ENCODE assay signal across 12 cellular contexts in genomic region chr9:138060881-138061280, GRCh38.
"Had no signal": no experiment of that assay in that cellular context is flagged by ENCODE, and none has a peak within 500 bp of the region (broad histone marks: within the 10 kb centered on the region; RNA-seq: fewer than 3 reads in every experiment).

No MANE protein-coding gene starts in this region.

- H3K9me3 ChIP-seq: mucosa of descending colon, right atrium auricular region had no signal

- H3K4me1 ChIP-seq: foreskin keratinocyte, right atrium auricular region had no signal

- H3K27me3 ChIP-seq: foreskin keratinocyte, right atrium auricular region had no signal

- ATAC-seq: foreskin keratinocyte; left cardiac atrium; mucosa of descending colon; naive thymus-derived CD8-positive, alpha-beta T cell had no signal

- H3K36me3 ChIP-seq: right atrium auricular region had no signal

- DNase-seq: effector memory CD4-positive, alpha-beta T cell; foreskin keratinocyte; immature natural killer cell; left cardiac atrium; mammary epithelial cell; naive thymus-derived CD8-positive, alpha-beta T cell; small intestine; stimulated activated CD4-positive, alpha-beta T cell treated with anti-CD3 and anti-CD28 coated beads, Interleukin-2, amount 100 ng/mL, for 48 hours; stimulated activated naive CD4-positive, alpha-beta T cell treated with Interleukin-2 at 50 U/mL for 16 hours; trophoblast cell had no signal

- H3K27ac Mint-ChIP-seq: immature natural killer cell; naive thymus-derived CD8-positive, alpha-beta T cell had no signal

- H3K36me3 Mint-ChIP-seq: immature natural killer cell; naive thymus-derived CD8-positive, alpha-beta T cell had no signal

- H3K4me3 ChIP-seq: mucosa of descending colon, right atrium auricular region had no signal

- H3K27ac ChIP-seq: foreskin keratinocyte, right atrium auricular region had no signal

- H3K4me1 Mint-ChIP-seq: immature natural killer cell; naive thymus-derived CD8-positive, alpha-beta T cell had no signal

- H3K9me3 Mint-ChIP-seq: immature natural killer cell; naive thymus-derived CD8-positive, alpha-beta T cell had no signal

- H3K4me3 Mint-ChIP-seq: immature natural killer cell; naive thymus-derived CD8-positive, alpha-beta T cell had no signal
